Comparison of ENCODE assay signal across 26 cellular contexts in the genomic region with DNA sequence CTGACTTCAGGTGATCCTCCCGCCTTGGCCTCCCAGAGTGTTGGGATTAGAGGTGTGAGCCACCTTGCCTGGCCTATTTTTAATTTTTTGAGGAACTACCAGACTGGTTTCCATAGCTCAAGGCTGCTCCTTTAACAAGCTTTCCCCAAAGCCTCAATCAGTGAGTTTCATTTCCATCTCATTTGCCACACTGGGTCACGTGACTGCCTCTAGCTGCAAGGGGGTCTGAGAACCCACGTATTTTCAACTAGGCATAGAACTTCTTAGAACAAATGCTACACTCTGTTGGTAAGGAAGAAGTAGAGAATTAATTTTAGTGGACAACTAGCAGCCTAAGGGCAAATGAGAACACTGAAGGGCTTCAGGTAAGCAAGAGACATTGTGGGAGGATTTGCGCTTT. TPM values are rescaled to one million over a fixed set of nuclear protein-coding genes. Genes with fewer than 3 reads are reported as not detected.
A peak's percentile ranks its signal among the peaks of the same experiment; 100 is the strongest.
DNase-seq lines count a peak whose midpoint lies in the region; ATAC-seq, FAIRE-seq and TF ChIP-seq lines count a peak whose summit lies in the region.
"Had no signal": no experiment of that assay in that cellular context is flagged by ENCODE, and none has a peak within 500 bp of the region (broad histone marks: within the 10 kb centered on the region; RNA-seq: fewer than 3 reads in every experiment).

No MANE protein-coding gene starts in this region.

- no peaks in the 10 kb centered on the region for H3K9me3 Mint-ChIP-seq in neural crest cell
- H3K9me3 Mint-ChIP-seq: CD4-positive, alpha-beta memory T cell had no signal

- TF ChIP-seq POLR2A in K562 (conservative IDR thresholded peaks at IDR 0.05) = no peak

- H3K36me3 ChIP-seq in K562 (ENCODE audit: control insufficient read depth, insufficient read depth, low read length) = no peaks in the 10 kb centered on the region
- H3K36me3 ChIP-seq: BLaER1 had no signal

- TF ChIP-seq RAD21 in K562 (CRISPR knock-in tag; conservative IDR thresholded peaks at IDR 0.05 in 1 of 2, IDR thresholded peaks at IDR 0.05 in 1 of 2) = no peak

- TF ChIP-seq CTCF in GM20000 (IDR thresholded peaks at IDR 0.05; ENCODE audit: extremely low read depth, missing control alignments) (no peak), K562 (IDR thresholded peaks at IDR 0.05 in 2 of 3, conservative IDR thresholded peaks at IDR 0.05 in 1 of 3; ENCODE audit: insufficient read depth in 2 of 3, low read depth in 1 of 3, low read length in 3 of 3) (no peak), neural crest cell (conservative IDR thresholded peaks at IDR 0.05) (no peak)

- DNase-seq in GM20000 (ENCODE audit: low spot score) (peak; percentile 4), MV-4-11 (lab: John Stamatoyannopoulos, UW) (peak; percentile 61), K562 (ENCODE audit: extremely low read depth in 1 of 4, low spot score in 3 of 4) (no peak), neural crest cell (ENCODE audit: low read depth, low spot score) (no peak), SHP77 (lab: John Stamatoyannopoulos, UW) (no peak), NCI-H1092 (lab: John Stamatoyannopoulos, UW) (no peak)
- DNase-seq: Caco-2; CD4-positive, alpha-beta memory T cell; DMS 273 treated with DMSO at 0.1 percent for 48 hours; DND-41; GM23248; HCEC 1CT; Karpas-422; NCI-H1092 treated with DMSO at 0.1 percent for 48 hours; NCI-H2029 treated with DMSO at 0.1 percent for 48 hours; NCI-H2171; NCI-H345; NCI-H524; NCI-H774; NK-92 treated with Interleukin-12 subunit alpha and Interleukin-12 subunit beta, amount 100 ng/mL, for 24 hours; PC-3; Right ventricle myocardium superior had no signal

- no peak overlapping the region for H3K27ac Mint-ChIP-seq in neural crest cell (ENCODE audit: unreplicated experiment)
- H3K27ac Mint-ChIP-seq: CD4-positive, alpha-beta memory T cell had no signal

- no peaks in the 10 kb centered on the region for H3K79me2 ChIP-seq in K562 (ENCODE audit: control insufficient read depth, insufficient read depth, low read length)

- no peak overlapping the region for H3K27ac ChIP-seq in K562 (ENCODE audit: extremely low read depth, low read depth, low read length)
- H3K27ac ChIP-seq: BLaER1, GM23248 had no signal

- no peak overlapping the region for H2AFZ ChIP-seq in K562 (ENCODE audit: low read depth, low read length)
- H2AFZ ChIP-seq: GM23248 had no signal

- in situ Hi-C loops in K562 (cut with MboI) = no loop called here

- no peaks in the 10 kb centered on the region for H3K36me3 Mint-ChIP-seq in neural crest cell (ENCODE audit: low read depth)
- H3K36me3 Mint-ChIP-seq: CD4-positive, alpha-beta memory T cell had no signal

- H4K20me1 ChIP-seq in K562 (replicated peaks; ENCODE audit: control insufficient read depth, insufficient read depth, low read length) = no peaks in the 10 kb centered on the region; the same call in 1 of the 2 replicates

- 15% methylated on average over 4 of the region's 4 CpGs for WGBS in K562 (ENCODE audit: insufficient coverage, low coverage, missing lambda C conversion rate)

- intact Hi-C loops in K562 (cut with micrococcal nuclease) = no loop called here

- peaks cover 5% of the 10 kb centered on the region for H3K27me3 Mint-ChIP-seq in neural crest cell (ENCODE audit: low read depth)

- H3K4me1 ChIP-seq in K562 (replicated peaks in 1 of 2; ENCODE audit: control insufficient read depth in 2 of 2, insufficient read depth in 2 of 2, low read length in 2 of 2) = peaks cover 3 to 16% of the 10 kb centered on the region in 2 experiments; a peak in 3 of 5 replicates

- no peak for FAIRE-seq in K562 (lab: Jason Lieb, UNC)
- FAIRE-seq: GM12891 had no signal

- POLR2A ChIA-PET in K562 (lab: Yijun Ruan, JAX) = no interaction called here

- H3K4me3 ChIP-seq in K562 = no peak overlapping the region
- H3K4me3 ChIP-seq: BLaER1, GM23248 had no signal

- H3K9me3 ChIP-seq in K562 (replicated peaks; ENCODE audit: control insufficient read depth, insufficient read depth, low read depth, low read length) = no peaks in the 10 kb centered on the region
- H3K9me3 ChIP-seq: BLaER1, Caco-2 had no signal

- ATAC-seq in K562 (no peak), HG02798 (IDR thresholded peaks at IDR 0.05; ENCODE audit: poor library complexity, unreplicated experiment) (no peak)
- ATAC-seq: PC-3 had no signal

- H3K27me3 ChIP-seq in K562 (ENCODE audit: control insufficient read depth in 2 of 2, insufficient read depth in 2 of 2, low read length in 2 of 2) = peaks cover 13 to 46% of the 10 kb centered on the region in 2 experiments; a peak in 3 of 5 replicates
- H3K27me3 ChIP-seq: BLaER1 had no signal

- H3K4me2 ChIP-seq in K562 (ENCODE audit: insufficient read depth, low read length) = no peak overlapping the region
- H3K4me2 ChIP-seq: BLaER1 had no signal

- BruUV-seq in K562 (replicated peaks; lab: Mats Ljungman, UMichigan) = no TSS peak

- H3K9me1 ChIP-seq in K562 (ENCODE audit: control insufficient read depth, insufficient read depth, low read length) = no peaks in the 10 kb centered on the region

- H3K4me3 Mint-ChIP-seq in neural crest cell = peak overlapping the region; percentile 64
- H3K4me3 Mint-ChIP-seq: IgD-negative memory B cell had no signal

- H3K4me1 Mint-ChIP-seq in neural crest cell = peaks cover 20% of the 10 kb centered on the region

- no peak overlapping the region for H3K9ac ChIP-seq in K562 (ENCODE audit: insufficient read depth in 1 of 2, low read depth in 2 of 2, low read length in 2 of 2)
- H3K9ac ChIP-seq: BLaER1, GM23248 had no signal

- TF ChIP-seq EP300 in K562 (IDR thresholded peaks at IDR 0.05; ENCODE audit: low read length) = no peak

- CTCF ChIA-PET in K562 (lab: Yijun Ruan, JAX; ENCODE audit: low intra/inter-chr PET ratio) = no interaction called here

TF ChIP-seq in K562, 482 proteins besides CTCF, POLR2A, EP300 and RAD21 (continues in another document):
- TF ChIP-seq E2F3 (CRISPR knock-in tag; IDR thresholded peaks at IDR 0.05) (no peak), ZNF584 (CRISPR knock-in tag; IDR thresholded peaks at IDR 0.05; ENCODE audit: low read depth) (no peak)

RNA-seq across cellular contexts. Expression of gene CD276, which starts 3.1 kb away (rescaled TPM):
- total RNA-seq in K562 (2011; cell fraction: chromatin; rRNA removed; ENCODE audit: low replicate concordance) = 6.8 and 14.8 TPM in 2 replicates
- 10.3 and 17.2 TPM in 2 replicates for total RNA-seq in K562 (2011; cell fraction: nucleolus; rRNA removed)
- 10.2 and 18.6 TPM in 2 replicates for total RNA-seq in K562 (2011; cell fraction: nucleoplasm; rRNA removed)
- total RNA-seq in K562 (2014; rRNA removed) (1.2 and 2.4 TPM in 2 replicates), K562 (2014; rRNA removed; fragmentation: Illumina TruSeq; extraction: Trizol) (0.83 and 0.95 TPM in 2 replicates), K562 (2015; rRNA removed; fragmentation: Illumina TruSeq; extraction: Trizol) (1.7 and 2.4 TPM in 2 replicates), K562 (2021) (3.6 and 5.1 TPM in 2 replicates), neural crest cell (184 and 199 TPM in 2 replicates)
- polyA plus RNA-seq in K562 (2011; rRNA removed) (2.3 and 7.3 TPM in 2 replicates), K562 (2014; fragmentation: Illumina TruSeq; extraction: Trizol) (3.1 and 4.9 TPM in 2 replicates), K562 (2014; fragmentation: Nextera tagmentation; extraction: Ambion mirVana) (under 1 TPM; 0.11 to 0.29 TPM), K562 (2014; rRNA removed) (2.1 and 2.3 TPM in 2 replicates)
- 3.6 and 4.3 TPM in 2 replicates for polyA plus RNA-seq in K562 (2011; cell fraction: cytosol; rRNA removed)
- polyA plus RNA-seq in K562 (2011; cell fraction: nucleus; rRNA removed) = 9.5 and 13.6 TPM in 2 replicates
- polyA plus RNA-seq in K562 (2012) = 4.8 and 11.7 TPM in 2 replicates
- polyA minus RNA-seq in K562 (2011; rRNA and poly(A)+ RNA removed) = 1.5 and 3.7 TPM in 2 replicates
- 4.5 and 7.6 TPM in 2 replicates for polyA minus RNA-seq in K562 (2011; cell fraction: cytosol; rRNA and poly(A)+ RNA removed)
- polyA minus RNA-seq in K562 (2011; cell fraction: nucleus; rRNA and poly(A)+ RNA removed) = 2.4 and 3.2 TPM in 2 replicates
- polyA plus RNA-seq: CD4-positive, alpha-beta memory T cell; IgD-negative memory B cell had no signal

RNA-seq across cellular contexts. Expression of gene NPTN, which starts 47.9 kb away (rescaled TPM):
- total RNA-seq in K562 (2011; cell fraction: chromatin; rRNA removed; ENCODE audit: low replicate concordance) = 75.1 and 77.9 TPM in 2 replicates
- 51.0 and 53.4 TPM in 2 replicates for total RNA-seq in K562 (2011; cell fraction: nucleolus; rRNA removed)
- total RNA-seq in K562 (2011; cell fraction: nucleoplasm; rRNA removed) = 69.2 and 77.4 TPM in 2 replicates
- total RNA-seq in K562 (2014; rRNA removed) (19.1 and 19.2 TPM in 2 replicates), K562 (2014; rRNA removed; fragmentation: Illumina TruSeq; extraction: Trizol) (23.2 and 25.5 TPM in 2 replicates), K562 (2015; rRNA removed; fragmentation: Illumina TruSeq; extraction: Trizol) (37.3 and 41.0 TPM in 2 replicates), K562 (2021) (21.2 and 21.6 TPM in 2 replicates), neural crest cell (51.0 and 54.9 TPM in 2 replicates)
- polyA plus RNA-seq in K562 (2011; rRNA removed) (21.7 and 34.0 TPM in 2 replicates), K562 (2014; fragmentation: Illumina TruSeq; extraction: Trizol) (47.7 and 48.5 TPM in 2 replicates), K562 (2014; fragmentation: Nextera tagmentation; extraction: Ambion mirVana) (10 to 100 TPM in 1 of 2 experiments, 1 to 10 TPM in 1; 9.6 to 10.1 TPM), K562 (2014; rRNA removed) (17.5 and 23.6 TPM in 2 replicates)
- polyA plus RNA-seq in K562 (2011; cell fraction: cytosol; rRNA removed) = 12.4 and 16.3 TPM in 2 replicates
- polyA plus RNA-seq in K562 (2011; cell fraction: nucleus; rRNA removed) = 46.3 and 54.5 TPM in 2 replicates
- 26.6 and 42.1 TPM in 2 replicates for polyA plus RNA-seq in K562 (2012)
- 26.9 and 28.7 TPM in 2 replicates for polyA minus RNA-seq in K562 (2011; rRNA and poly(A)+ RNA removed)
- polyA minus RNA-seq in K562 (2011; cell fraction: cytosol; rRNA and poly(A)+ RNA removed) = 11.0 and 11.5 TPM in 2 replicates
- polyA minus RNA-seq in K562 (2011; cell fraction: nucleus; rRNA and poly(A)+ RNA removed) = 23.7 and 38.7 TPM in 2 replicates

Comparison
In these comparisons a context has a peak if more than half of its experiments do, and no peak if none do; other contexts are left out.
1. DNase-seq: peak in GM20000 (single experiment) and MV-4-11 (single experiment); none in K562 (0 of 4), neural crest cell (single experiment), SHP77 (0 of 2) and NCI-H1092 (single experiment).